In the genomic region with DNA sequence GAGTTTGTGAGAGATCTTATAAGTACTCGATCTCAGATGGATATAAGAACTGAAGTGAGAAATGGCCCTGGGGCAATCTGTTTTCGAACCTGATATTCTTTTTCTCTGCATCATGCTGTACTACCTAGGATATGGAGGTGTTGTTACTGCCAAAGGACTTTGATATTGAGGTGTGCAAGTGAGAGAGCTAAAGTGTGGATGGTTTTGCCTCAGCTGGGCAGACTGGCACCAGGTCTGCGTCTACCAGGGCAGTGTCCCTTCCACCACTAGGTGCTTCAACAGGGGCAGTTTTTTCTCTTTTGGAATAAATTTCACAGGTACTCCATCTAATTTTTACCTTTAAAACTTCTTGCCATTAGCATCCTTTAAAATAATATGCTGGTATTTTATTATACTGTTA, we compare ENCODE assay signal across 1 cellular context.
TF ChIP-seq lines count a peak whose summit lies in the region.

No MANE protein-coding gene starts in this region.

TF ChIP-seq in SK-N-SH, 30 proteins besides CTCF, POLR2A, EP300 and RAD21:
- no peak for TF ChIP-seq POLR2AphosphoS5 (IDR thresholded peaks at IDR 0.05; ENCODE audit: low read depth, low read length)
- TF ChIP-seq SMC3 (IDR thresholded peaks at IDR 0.05; ENCODE audit: low read depth, low read length) = no peak
